18 cellular contexts compared by ENCODE assay signal in the genomic region with DNA sequence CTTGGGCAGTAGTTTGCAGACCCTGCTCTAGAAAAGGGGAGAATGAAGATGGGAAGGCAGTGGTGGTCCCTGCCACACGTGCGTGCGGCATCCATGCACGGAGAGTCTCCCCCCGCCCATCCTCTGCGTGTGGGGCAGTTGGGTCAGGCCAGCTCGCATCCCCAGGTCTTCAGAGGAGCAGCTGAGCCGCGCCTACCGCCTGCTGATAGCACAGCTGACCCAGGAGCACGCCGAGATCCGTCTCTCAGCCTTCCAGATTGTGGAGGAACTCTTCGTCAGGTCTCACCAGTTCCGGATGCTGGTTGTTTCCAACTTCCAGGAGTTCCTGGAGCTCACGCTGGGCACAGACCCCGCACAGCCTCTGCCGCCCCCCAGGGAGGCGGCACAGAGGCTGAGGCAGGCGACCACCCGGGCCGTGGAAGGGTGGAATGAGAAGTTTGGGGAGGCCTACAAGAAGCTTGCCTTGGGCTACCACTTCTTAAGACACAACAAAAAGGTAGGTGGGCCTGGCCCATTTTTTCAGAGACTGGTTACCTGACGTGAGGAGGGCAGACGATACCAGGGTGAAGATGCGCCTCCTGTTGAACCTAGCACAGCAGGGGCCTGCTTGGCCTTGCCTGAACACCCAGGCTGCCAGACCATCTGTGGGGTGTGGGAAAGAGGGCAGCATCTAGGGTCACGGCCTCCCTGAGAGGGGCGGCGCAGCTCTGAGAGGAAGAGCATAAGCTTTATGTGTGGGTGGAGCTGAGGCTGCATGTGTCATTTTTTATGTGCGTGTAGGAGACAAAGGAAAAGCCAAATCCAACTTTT. TPM values are rescaled to one million over a fixed set of nuclear protein-coding genes. Genes with fewer than 3 reads are reported as not detected.
DNase-seq lines count a peak whose midpoint lies in the region; TF ChIP-seq lines count a peak whose summit lies in the region.
"Had no signal": no experiment of that assay in that cellular context is flagged by ENCODE, and none has a peak within 500 bp of the region (broad histone marks: within the 10 kb centered on the region; RNA-seq: fewer than 3 reads in every experiment).

No MANE protein-coding gene starts in this region.

- no peak overlapping the region for H2AFZ ChIP-seq in smooth muscle cell (ENCODE audit: low read depth)

- H3K9me3 ChIP-seq in HEK293 (ENCODE audit: control insufficient read depth, insufficient read depth, low read depth, low read length) (no peaks in the 10 kb centered on the region), adipocyte (ENCODE audit: control insufficient read depth, low read length) (no peaks in the 10 kb centered on the region), smooth muscle cell (replicated peaks; ENCODE audit: low read depth) (no peaks in the 10 kb centered on the region)
- H3K9me3 ChIP-seq: A549, neutrophil had no signal

- H3K27me3 ChIP-seq in adipocyte (replicated peaks; ENCODE audit: control insufficient read depth, insufficient read depth, low read length) (no peaks in the 10 kb centered on the region), smooth muscle cell (ENCODE audit: low read depth) (no peaks in the 10 kb centered on the region)
- H3K27me3 ChIP-seq: neutrophil had no signal

- no peak for TF ChIP-seq CTCF in HEK293 (tag by site-specific recombination; IDR thresholded peaks at IDR 0.05)
- TF ChIP-seq CTCF in nephron (IDR thresholded peaks at IDR 0.05; ENCODE audit: unreplicated experiment in 3 of 3), result no peak
- TF ChIP-seq CTCF in smooth muscle cell (IDR thresholded peaks at IDR 0.05; ENCODE audit: borderline replicate concordance, insufficient read depth, poor library complexity, severe bottlenecking), result no peak

- H3K4me3 ChIP-seq in HEK293 (ENCODE audit: low read depth, low read length) (no peak overlapping the region), adipocyte (ENCODE audit: low read length) (no peak overlapping the region), smooth muscle cell (no peak overlapping the region)
- H3K4me3 ChIP-seq: A549 had no signal

- H3K4me1 Mint-ChIP-seq in activated CD4-positive, alpha-beta T cell treated with anti-CD3 and anti-CD28 coated beads, Interleukin-2, amount 10 ng/mL, durations not matched to agents 24 days and 14 days, result peaks cover 32% of the 10 kb centered on the region
- H3K4me1 Mint-ChIP-seq in nephron, result peaks cover 30% of the 10 kb centered on the region

- H3K27me3 Mint-ChIP-seq in activated CD4-positive, alpha-beta T cell treated with anti-CD3 and anti-CD28 coated beads, Interleukin-2, amount 10 ng/mL, durations not matched to agents 24 days and 14 days, result no peaks in the 10 kb centered on the region
- H3K27me3 Mint-ChIP-seq in nephron (ENCODE audit: low read depth), result no peaks in the 10 kb centered on the region

- POLR2A ChIA-PET in HEK293 (lab: Yijun Ruan, JAX), result no interaction called here

- H3K36me3 ChIP-seq in HEK293 (ENCODE audit: control insufficient read depth in 2 of 2, insufficient read depth in 1 of 2, low read length in 2 of 2) (peaks cover 0 to 35% of the 10 kb centered on the region in 2 experiments; a peak in 1 of 3 replicates), adipocyte (ENCODE audit: control insufficient read depth, insufficient read depth, low read length, severe bottlenecking) (peaks cover 29% of the 10 kb centered on the region), smooth muscle cell (ENCODE audit: low read depth) (no peaks in the 10 kb centered on the region)

- peaks cover 23% of the 10 kb centered on the region for H3K79me2 ChIP-seq in smooth muscle cell (ENCODE audit: low read depth)

- H3K4me2 ChIP-seq in smooth muscle cell, result no peak overlapping the region

- WGBS in smooth muscle cell (ENCODE audit: low lambda C conversion rate), result 91% methylated on average over 29 of the region's 29 CpGs

- H3K9ac ChIP-seq in adipocyte (ENCODE audit: low read length) (peak overlapping the region; percentile 98), smooth muscle cell (ENCODE audit: low read depth) (no peak overlapping the region)

- H4K20me1 ChIP-seq in smooth muscle cell (ENCODE audit: low read depth), result peaks cover 11% of the 10 kb centered on the region

- peaks cover 13% of the 10 kb centered on the region for H3K36me3 Mint-ChIP-seq in activated CD4-positive, alpha-beta T cell treated with anti-CD3 and anti-CD28 coated beads, Interleukin-2, amount 10 ng/mL, durations not matched to agents 24 days and 14 days (ENCODE audit: low read depth)
- H3K36me3 Mint-ChIP-seq in nephron (ENCODE audit: low read depth), result peaks cover under 1% of the 10 kb centered on the region

- H3K27ac ChIP-seq in HEK293 (ENCODE audit: extremely low read depth, low read depth, low read length), result no peak overlapping the region
- no peak overlapping the region for H3K27ac ChIP-seq in smooth muscle cell (ENCODE audit: low read depth)
- H3K27ac ChIP-seq: A549 had no signal

- H3F3A ChIP-seq in smooth muscle cell (ENCODE audit: low read depth), result no peaks in the 10 kb centered on the region

- no peak overlapping the region for H3K4me3 Mint-ChIP-seq in activated CD4-positive, alpha-beta T cell treated with anti-CD3 and anti-CD28 coated beads, Interleukin-2, amount 10 ng/mL, durations not matched to agents 24 days and 14 days
- peak overlapping the region; percentile 70 to 96 (median 90) for H3K4me3 Mint-ChIP-seq in nephron

- peak overlapping the region; percentile 34 for H3K27ac Mint-ChIP-seq in activated CD4-positive, alpha-beta T cell treated with anti-CD3 and anti-CD28 coated beads, Interleukin-2, amount 10 ng/mL, durations not matched to agents 24 days and 14 days
- peak overlapping the region; percentile 74 to 98 (median 97) for H3K27ac Mint-ChIP-seq in nephron

- H3K9me3 Mint-ChIP-seq in activated CD4-positive, alpha-beta T cell treated with anti-CD3 and anti-CD28 coated beads, Interleukin-2, amount 10 ng/mL, durations not matched to agents 24 days and 14 days, result no peaks in the 10 kb centered on the region
- no peaks in the 10 kb centered on the region for H3K9me3 Mint-ChIP-seq in nephron

- CTCF ChIA-PET in HEK293 (lab: Yijun Ruan, JAX), result interaction anchor here (0.6 kb wide), 2 partner anchors 164 to 370 kb away, joined by 3 to 4 read pairs; no protein-coding TSS in a partner anchor

- H3K4me1 ChIP-seq in HEK293 (ENCODE audit: control insufficient read depth, insufficient read depth, low read length), result no peaks in the 10 kb centered on the region
- H3K4me1 ChIP-seq in adipocyte (ENCODE audit: control insufficient read depth, insufficient read depth, low read length), result peaks cover 15% of the 10 kb centered on the region
- H3K4me1 ChIP-seq in smooth muscle cell (ENCODE audit: low read depth), result peaks cover 8% of the 10 kb centered on the region

- intact Hi-C loops in activated CD4-positive, alpha-beta T cell treated with anti-CD3 and anti-CD28 coated beads, Interleukin-2, amount 10 ng/mL, durations not matched to agents 24 days and 14 days (cut with micrococcal nuclease), result loop anchor here (5.0 kb wide), 4 partner anchors 42 to 1723 kb away; a partner anchor contains a TSS

- DNase-seq in activated CD4-positive, alpha-beta T cell treated with anti-CD3 and anti-CD28 coated beads, Interleukin-2, amount 10 ng/mL, durations not matched to agents 24 days and 14 days, result no peak
- DNase-seq in activated CD4-positive, alpha-beta T cell treated with anti-CD3 and anti-CD28 coated beads, Interleukin-2, amount 50 U/mL, for 1 hour, result no peak
- DNase-seq in adipocyte (ENCODE audit: low read depth), result no peak
- DNase-seq in smooth muscle cell (lab: John Stamatoyannopoulos, UW; ENCODE audit: unreplicated experiment), result no peak
- DNase-seq in cerebellar cortex (ENCODE audit: low spot score), result no peak
- no peak for DNase-seq in DMS 273 treated with DMSO at 0.1 percent for 48 hours (lab: John Stamatoyannopoulos, UW)
- DNase-seq: Calu3; KG1; NCI-H146; NCI-H524 treated with DMSO at 0.1 percent for 48 hours; stimulated activated naive CD8-positive, alpha-beta T cell treated with anti-CD3 and anti-CD28 coated beads, Interleukin-15, Interleukin-2, amounts not matched to agents 100 U/mL and 50 U/mL, for 24 hours had no signal

TF ChIP-seq in HEK293, 187 proteins besides CTCF, POLR2A, EP300 and RAD21:
- no peak for TF ChIP-seq ZNF221 (tag by site-specific recombination; IDR thresholded peaks at IDR 0.05; ENCODE audit: borderline replicate concordance)
- no peak for TF ChIP-seq ZNF214 (tag by site-specific recombination; IDR thresholded peaks at IDR 0.05; ENCODE audit: borderline replicate concordance)
- TF ChIP-seq ZNF341 (tag by site-specific recombination; IDR thresholded peaks at IDR 0.05; ENCODE audit: low read depth), result peak; percentile 28; the same call in 1 of the 2 replicates
- TF ChIP-seq ZFHX2 (tag by site-specific recombination; conservative IDR thresholded peaks at IDR 0.05), result 0 out of 2 replicates have a peak, but pooled peaks have one; percentile 10
- no peak for TF ChIP-seq SCRT1 (tag by site-specific recombination; IDR thresholded peaks at IDR 0.05; ENCODE audit: borderline replicate concordance)
- TF ChIP-seq ZBTB7A (tag by site-specific recombination; IDR thresholded peaks at IDR 0.05; ENCODE audit: low read depth), result no peak
- no peak for TF ChIP-seq GLI4 (tag by site-specific recombination; IDR thresholded peaks at IDR 0.05)

RNA-seq across cellular contexts. Expression of a gene that starts 2.6 kb away (rescaled TPM):
- total RNA-seq in activated CD4-positive, alpha-beta T cell treated with anti-CD3 and anti-CD28 coated beads, Interleukin-2, amount 10 ng/mL, durations not matched to agents 24 days and 14 days, result 28.3 and 28.4 TPM in 2 replicates
- 6.6 and 9.0 TPM in 2 replicates for total RNA-seq in smooth muscle cell
- 13.0 and 14.9 TPM in 2 replicates for polyA plus RNA-seq in smooth muscle cell

RNA-seq across cellular contexts. Expression of a gene that starts 56.7 kb away (rescaled TPM):
- total RNA-seq in activated CD4-positive, alpha-beta T cell treated with anti-CD3 and anti-CD28 coated beads, Interleukin-2, amount 10 ng/mL, durations not matched to agents 24 days and 14 days, result not detected in 2 replicates
- not detected in 2 replicates for total RNA-seq in smooth muscle cell
- 0.24 TPM in 1 of 2 replicates, not detected in the other for polyA plus RNA-seq in smooth muscle cell
- total RNA-seq: Calu3, dermis blood vessel endothelial cell, liver, RPMI7951 had no signal
- polyA plus RNA-seq: A549, liver had no signal

RNA-seq across cellular contexts. Expression of a gene that starts 59.9 kb away (rescaled TPM):
- 61.3 and 62.6 TPM in 2 replicates for total RNA-seq in activated CD4-positive, alpha-beta T cell treated with anti-CD3 and anti-CD28 coated beads, Interleukin-2, amount 10 ng/mL, durations not matched to agents 24 days and 14 days
- total RNA-seq in smooth muscle cell, result 40.8 and 48.2 TPM in 2 replicates
- polyA plus RNA-seq in smooth muscle cell, result 48.0 and 60.9 TPM in 2 replicates
